In the genomic region with DNA sequence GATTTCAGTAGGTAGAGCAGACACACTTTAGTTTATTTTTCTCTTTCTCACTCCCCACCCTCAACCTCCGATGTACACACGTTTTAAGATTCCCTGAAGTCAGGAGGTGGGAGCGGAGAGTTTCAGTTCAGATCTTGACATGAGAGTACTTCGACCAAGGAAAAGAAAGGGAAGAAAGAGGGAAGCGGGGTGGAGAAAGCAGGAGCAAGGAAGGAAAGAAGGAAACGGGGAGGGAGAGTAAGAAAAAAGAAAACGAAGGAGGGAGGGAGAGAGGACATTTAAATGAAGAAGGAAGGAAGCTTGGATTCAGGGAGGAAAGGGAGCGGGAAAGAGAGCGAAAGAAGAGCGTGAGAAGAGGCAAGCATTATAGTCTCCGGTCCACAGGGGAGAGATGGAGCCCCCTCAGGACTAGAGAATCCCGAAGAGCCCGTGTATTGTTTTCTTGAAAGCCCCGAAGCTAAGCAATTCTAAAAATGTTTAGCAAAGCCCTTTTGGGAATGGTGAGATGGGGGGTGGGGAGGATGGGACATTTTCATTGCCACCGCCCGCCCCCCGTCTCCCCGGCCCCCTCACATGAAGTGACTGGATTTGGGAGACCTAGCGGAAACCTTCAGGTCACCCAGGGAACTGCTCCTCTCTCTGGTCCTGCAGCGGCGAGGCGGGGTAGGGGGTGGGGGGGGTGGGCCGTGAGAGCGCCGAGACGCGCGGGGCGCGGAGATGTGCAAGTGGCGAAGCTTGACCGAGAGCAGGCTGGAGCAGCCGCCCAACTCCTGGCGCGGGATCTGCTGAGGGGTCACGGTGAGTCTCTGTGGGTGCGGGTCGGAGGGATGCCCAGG, we compare ENCODE assay signal across 9 cellular contexts. TPM values are rescaled to one million over a fixed set of nuclear protein-coding genes. Genes with fewer than 3 reads are reported as not detected.
A peak's percentile ranks its signal among the peaks of the same experiment; 100 is the strongest.
DNase-seq lines count a peak whose midpoint lies in the region; FAIRE-seq and TF ChIP-seq lines count a peak whose summit lies in the region.
"Had no signal": no experiment of that assay in that cellular context is flagged by ENCODE, and none has a peak within 500 bp of the region (broad histone marks: within the 10 kb centered on the region; RNA-seq: fewer than 3 reads in every experiment).

No MANE protein-coding gene starts in this region.

- in situ Hi-C loops in astrocyte of the cerebellum (cut with HindIII; ENCODE audit: low sequenced_read_pairs), result no loop called here

- no peak for FAIRE-seq in kidney (lab: Jason Lieb, UNC)
- FAIRE-seq: A204.1 had no signal

- peak; percentile 42 for DNase-seq in DMS 273 (lab: John Stamatoyannopoulos, UW; ENCODE audit: unreplicated experiment)
- DNase-seq in DMS 273 treated with DMSO at 0.1 percent for 48 hours (lab: John Stamatoyannopoulos, UW), result no peak
- no peak for DNase-seq in astrocyte of the cerebellum (ENCODE audit: low read depth)
- no peak for DNase-seq in kidney
- DNase-seq in NOMO-1 (lab: John Stamatoyannopoulos, UW; ENCODE audit: unreplicated experiment in 2 of 2), result no peak
- no peak for DNase-seq in stimulated activated CD4-positive, alpha-beta T cell treated with anti-CD3 and anti-CD28 coated beads, Interleukin-4, amount 100 ng/mL, for 24 hours
- no peak for DNase-seq in amniotic stem cell (lab: John Stamatoyannopoulos, UW)

- no peaks in the 10 kb centered on the region for H3K36me3 ChIP-seq in kidney (ENCODE audit: control insufficient read depth in 1 of 2, insufficient read depth in 2 of 2, low read length in 2 of 2)
- peaks cover 0 to 2% (median 0%) of the 10 kb centered on the region in 5 donors for H3K36me3 ChIP-seq in subcutaneous abdominal adipose tissue (ENCODE audit: control insufficient read depth in 5 of 5, insufficient read depth in 5 of 5, low read length in 5 of 5)

- H3K4me1 ChIP-seq in kidney (ENCODE audit: control insufficient read depth in 1 of 2, insufficient read depth in 1 of 2, low read depth in 1 of 2, low read length in 2 of 2), result no peaks in the 10 kb centered on the region
- peaks cover 2 to 36% (median 32%) of the 10 kb centered on the region in 5 donors for H3K4me1 ChIP-seq in subcutaneous abdominal adipose tissue (ENCODE audit: control insufficient read depth in 5 of 5, insufficient read depth in 5 of 5, low read length in 5 of 5)

- TF ChIP-seq CTCF in astrocyte of the cerebellum (IDR thresholded peaks at IDR 0.05; ENCODE audit: low read depth, low read length, missing control alignments), result no peak
- TF ChIP-seq CTCF in kidney (IDR thresholded peaks at IDR 0.05; ENCODE audit: borderline replicate concordance, extremely low read depth, insufficient read depth), result no peak

- H3K4me3 ChIP-seq in astrocyte of the cerebellum (ENCODE audit: low read depth, low read length) (peak overlapping the region; percentile 75), kidney (ENCODE audit: low read length in 2 of 2) (peak overlapping the region; percentile 71 to 73), subcutaneous abdominal adipose tissue (ENCODE audit: low read depth in 1 of 5, low read length in 5 of 5) (peak overlapping the region; percentile 80 to 98 (median 88))

- intact Hi-C loops in kidney (cut with DNase I), result no loop called here

- H3K9me3 ChIP-seq in kidney (ENCODE audit: control insufficient read depth in 1 of 2, low read length in 2 of 2) (no peaks in the 10 kb centered on the region), subcutaneous abdominal adipose tissue (ENCODE audit: control insufficient read depth in 5 of 5, low read length in 5 of 5) (peaks cover 0 to 2% (median 0%) of the 10 kb centered on the region in 5 donors)

- H3K27me3 ChIP-seq in subcutaneous abdominal adipose tissue (ENCODE audit: control insufficient read depth in 5 of 5, insufficient read depth in 4 of 5, low read length in 5 of 5), result peaks cover 0 to 4% (median 0%) of the 10 kb centered on the region in 5 donors

- H3K27ac ChIP-seq in kidney (ENCODE audit: low read depth in 2 of 2, low read length in 2 of 2) (peak overlapping the region; percentile 3 to 47), subcutaneous abdominal adipose tissue (ENCODE audit: low read depth, low read length) (peak overlapping the region; percentile 94)

- H3K9ac ChIP-seq in kidney (ENCODE audit: low read length in 2 of 2) (no peak overlapping the region), subcutaneous abdominal adipose tissue (ENCODE audit: low read length in 5 of 5) (peak overlapping the region in 4 of 5 donors; percentile 76 to 85 (median 81))

RNA-seq across cellular contexts. Expression of gene MME, which starts 0.9 kb away (rescaled TPM):
- total RNA-seq in kidney, result 8.4 TPM
- polyA plus RNA-seq in kidney (ENCODE audit: insufficient read depth, low read depth, low replicate concordance), result 126 TPM

Comparison
In these comparisons a context has a peak if more than half of its experiments do, and no peak if none do; other contexts are left out.
1. H3K9ac ChIP-seq: peak in subcutaneous abdominal adipose tissue (4 of 5); none in kidney (0 of 2).
2. Peak in every context shown above with its lines, with median percentiles within 50 percentile points of each other: H3K4me3 ChIP-seq.